ENCODE assay signal across 8 cellular contexts in the genomic region with DNA sequence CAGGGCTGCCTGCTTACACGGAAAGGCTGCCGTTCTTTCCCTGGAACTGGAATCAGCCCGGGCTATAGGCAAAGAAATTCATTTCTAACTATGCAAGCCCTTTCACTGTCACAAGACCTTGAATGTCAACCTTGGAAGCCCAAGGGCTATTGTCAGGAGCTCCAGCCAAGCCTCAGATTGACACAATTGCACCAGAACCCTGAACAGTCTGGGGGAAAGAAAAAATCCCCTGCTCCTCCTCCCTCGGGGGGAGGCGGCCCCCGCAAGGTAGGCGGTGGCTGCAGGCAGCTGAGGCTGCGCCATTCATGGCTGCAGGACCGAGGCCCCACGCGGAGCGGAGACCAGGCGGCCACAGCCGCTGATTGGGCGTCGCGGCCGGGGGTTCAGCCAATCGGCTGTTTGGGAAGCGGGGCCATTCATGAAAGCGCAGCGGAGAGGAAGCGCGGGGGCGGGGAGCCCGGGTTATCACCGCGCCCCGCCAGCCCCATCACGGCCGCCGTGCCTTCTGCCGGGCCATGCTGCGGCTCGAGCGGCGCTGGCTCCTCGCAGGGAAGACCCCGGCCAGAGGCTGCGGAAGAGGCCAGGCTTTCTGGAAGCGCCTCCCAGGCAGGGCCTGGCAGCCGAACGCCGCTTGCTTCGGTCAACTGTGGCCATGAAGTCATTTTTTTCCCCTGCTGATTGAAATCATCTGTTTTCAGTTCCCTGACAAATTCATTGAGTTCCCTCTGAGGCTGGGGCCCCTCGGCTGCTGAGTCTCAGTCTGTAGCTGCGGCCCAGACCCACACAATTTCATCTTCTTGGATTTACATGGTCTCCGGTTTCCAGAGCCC. TPM values are rescaled to one million over a fixed set of nuclear protein-coding genes. Genes with fewer than 3 reads are reported as not detected.
DNase-seq lines count a peak whose midpoint lies in the region; ATAC-seq, FAIRE-seq and TF ChIP-seq lines count a peak whose summit lies in the region.

No MANE protein-coding gene starts in this region.

- no peak for FAIRE-seq in H1 (lab: Jason Lieb, UNC)

- no peaks in the 10 kb centered on the region for H3K23me2 ChIP-seq in H1 (ENCODE audit: low read depth, low read length)

- peak overlapping the region; percentile 87 for H3K18ac ChIP-seq in H1 (ENCODE audit: extremely low read depth, low read length)

- H3K9ac ChIP-seq in H1 (replicated peaks in 1 of 4; ENCODE audit: extremely low read depth in 1 of 4, low read depth in 3 of 4, low read length in 3 of 4): peak overlapping the region in 1 of 4 experiments; percentile 8; a peak in 1 of 7 replicates

- peak overlapping the region; percentile 40; the same call in 1 of the 2 replicates for H2BK15ac ChIP-seq in H1 (ENCODE audit: low read length)

- H4K91ac ChIP-seq in H1 (replicated peaks; ENCODE audit: insufficient read length, low read length): peak overlapping the region; percentile 81

- peak; percentile 92 for DNase-seq in A172 (ENCODE audit: low spot score)
- DNase-seq in NCI-H774 (lab: John Stamatoyannopoulos, UW): peak; percentile 10
- DNase-seq in activated CD8-positive, alpha-beta memory T cell treated with anti-CD3 and anti-CD28 coated beads, Interleukin-2, amount 50 U/mL, for 1 hour (ENCODE audit: extremely low read depth): peak; percentile 21
- DNase-seq in H1 (ENCODE audit: low read depth in 1 of 2, low spot score in 2 of 2): peak; percentile 70 to 91
- DNase-seq in stimulated activated CD8-positive, alpha-beta memory T cell treated with anti-CD3 and anti-CD28 coated beads, Interleukin-15, amount 100 ng/mL, for 4 hours (ENCODE audit: low read depth in 2 of 2): peak; percentile 47 to 60

- TF ChIP-seq EP300 in H1 (IDR thresholded peaks at IDR 0.05; ENCODE audit: borderline replicate concordance in 1 of 2, low read depth in 2 of 2, low read length in 2 of 2): no peak

- POLR2A ChIA-PET in H1 (lab: Charles Lee; ENCODE audit: partially characterized antibody): interaction anchor here (0.6 to 2.7 kb wide), 9 partner anchors 12 to 530 kb away, joined by 3 to 13 read pairs (median 3); a partner anchor contains a TSS

- H2BK120ac ChIP-seq in H1 (replicated peaks; ENCODE audit: low read depth, low read length): peak overlapping the region; percentile 17

- WGBS in H1 (ENCODE audit: extremely low coverage in 1 of 2, insufficient coverage in 1 of 2, insufficient read length in 1 of 2, insufficient replicate concordance in 2 of 2, low coverage in 1 of 2, low lambda C conversion rate in 2 of 2, missing lambda C conversion rate in 1 of 2), 2 experiments: 10% methylated on average over 37 of the region's 48 CpGs; no CpG with 5 or more reads in 1 of the 2 experiments
- 1 to 4% methylated on average over 36 to 38 of the region's 48 CpGs for WGBS in mesodermal cell (ENCODE audit: insufficient coverage in 2 of 2), 2 experiments

- peak overlapping the region; percentile 71 for H3K56ac ChIP-seq in H1 (replicated peaks; ENCODE audit: insufficient read length, low read depth, low read length)

- peak overlapping the region; percentile 4 for H3K4ac ChIP-seq in H1 (replicated peaks; ENCODE audit: insufficient read length, low read depth, low read length)

- no peaks in the 10 kb centered on the region; a peak in 2 of 7 replicates for H3K27me3 ChIP-seq in H1 (replicated peaks in 1 of 4; ENCODE audit: control insufficient read depth in 3 of 4, extremely low read depth in 1 of 4, insufficient read depth in 3 of 4, low read length in 3 of 4)

- peak overlapping the region; percentile 71; the same call in 1 of the 2 replicates for H2BK5ac ChIP-seq in H1 (ENCODE audit: low read depth, low read length)

- H3K4me2 ChIP-seq in H1 (ENCODE audit: insufficient read depth in 1 of 2, low read depth in 2 of 2, low read length in 2 of 2): peak overlapping the region; percentile 34 to 42; a peak in 3 of 4 replicates

- TF ChIP-seq CTCF in H1 (IDR thresholded peaks at IDR 0.05; ENCODE audit: control extremely low read depth in 1 of 3, insufficient read depth in 1 of 3, low read depth in 1 of 3, low read length in 3 of 3): peak in 1 of 3 experiments; percentile 13; a peak in 1 of 4 replicates

- TF ChIP-seq POLR2A in H1 (IDR thresholded peaks at IDR 0.05; ENCODE audit: control extremely low read depth in 1 of 2, low read depth in 2 of 2, low read length in 2 of 2): peak in 1 of 2 experiments; percentile 64; a peak in 1 of 3 replicates

- H2BK12ac ChIP-seq in H1 (ENCODE audit: low read depth, low read length): peak overlapping the region; percentile 35; the same call in 1 of the 2 replicates

- 0 out of 2 replicates have a peak overlapping the region, but pooled peaks have one; percentile 3 for H3K27ac ChIP-seq in H1 (ENCODE audit: low read depth, low read length)
- peak overlapping the region; percentile 98 for H3K27ac ChIP-seq in mesodermal cell (ENCODE audit: low read depth, low read length, severe bottlenecking)

- H3K9me3 ChIP-seq in H1 (ENCODE audit: insufficient read depth in 2 of 2, low read depth in 1 of 2, low read length in 1 of 2): no peaks in the 10 kb centered on the region
- H3K9me3 ChIP-seq in mesodermal cell (ENCODE audit: control insufficient read depth, low read length): no peaks in the 10 kb centered on the region

- H4K20me1 ChIP-seq in H1 (replicated peaks in 1 of 2; ENCODE audit: control insufficient read depth in 1 of 2, insufficient read depth in 2 of 2, low read length in 2 of 2): no peaks in the 10 kb centered on the region

- H3K4me3 ChIP-seq in H1 (ENCODE audit: extremely low read depth in 1 of 4, insufficient read depth in 2 of 4, low read depth in 3 of 4, low read length in 4 of 4) (peak overlapping the region in 1 of 4 experiments; percentile 38; a peak in 1 of 8 replicates), mesodermal cell (ENCODE audit: extremely low read depth, insufficient read depth, low read length, poor library complexity, severe bottlenecking) (peak overlapping the region; percentile 15)

- peak in 1 of 2 experiments; percentile 0; a peak in 1 of 4 replicates for TF ChIP-seq RAD21 in H1 (IDR thresholded peaks at IDR 0.05 in 1 of 2, conservative IDR thresholded peaks at IDR 0.05 in 1 of 2; ENCODE audit: low read depth in 2 of 2, low read length in 2 of 2)

- H3K36me3 ChIP-seq in H1 (ENCODE audit: control insufficient read depth in 2 of 4, insufficient read depth in 4 of 4, low read length in 3 of 4) (no peaks in the 10 kb centered on the region), mesodermal cell (ENCODE audit: control insufficient read depth, insufficient read depth, low read length) (no peaks in the 10 kb centered on the region)

- no peaks in the 10 kb centered on the region; the same call in 1 of the 2 replicates for H3K79me1 ChIP-seq in H1 (ENCODE audit: low read depth, low read length)

- no peak overlapping the region for H3K23ac ChIP-seq in H1 (ENCODE audit: insufficient read length)

- H2BK20ac ChIP-seq in H1 (ENCODE audit: low read length): 0 out of 2 replicates have a peak overlapping the region, but pooled peaks have one; percentile 21

- H3K79me2 ChIP-seq in H1 (ENCODE audit: control insufficient read depth in 1 of 2, insufficient read depth in 2 of 2, low read length in 2 of 2): no peaks in the 10 kb centered on the region

- no peak overlapping the region for H2AK5ac ChIP-seq in H1 (ENCODE audit: low read depth, low read length)

- peak overlapping the region; percentile 66 for H4K8ac ChIP-seq in H1 (ENCODE audit: extremely low read depth, insufficient read depth, low read length)

- 0 out of 2 replicates have a peak overlapping the region, but pooled peaks have one; percentile 26 for H2AFZ ChIP-seq in H1 (ENCODE audit: low read length)

- peak; percentile 72 for ATAC-seq in GM18520 (IDR thresholded peaks at IDR 0.05; ENCODE audit: unreplicated experiment)
- peak; percentile 93 for ATAC-seq in HG03064 (IDR thresholded peaks at IDR 0.05; ENCODE audit: low read depth, unreplicated experiment)

- H3K4me1 ChIP-seq in H1 (replicated peaks in 1 of 4; ENCODE audit: control insufficient read depth in 3 of 4, insufficient read depth in 4 of 4, low read length in 3 of 4) (peaks cover 13 to 37% (median 33%) of the 10 kb centered on the region in 4 experiments), mesodermal cell (ENCODE audit: control insufficient read depth, insufficient read depth, low read length, poor library complexity, severe bottlenecking) (peaks cover 41% of the 10 kb centered on the region)

- CTCF ChIA-PET in H1 (lab: Charles Lee; ENCODE audit: partially characterized antibody): interaction anchor here (0.6 to 4.3 kb wide), 19 partner anchors 8 to 342 kb away, joined by 3 to 18 read pairs (median 4); a partner anchor contains a TSS

- no peak overlapping the region for H3K14ac ChIP-seq in H1 (ENCODE audit: insufficient read length)

- no peak overlapping the region for H4K5ac ChIP-seq in H1 (ENCODE audit: insufficient read length, low read depth, low read length)

TF ChIP-seq in H1, 55 proteins besides CTCF, POLR2A, EP300 and RAD21 (continues in another document):
- TF ChIP-seq, protein P1, sequence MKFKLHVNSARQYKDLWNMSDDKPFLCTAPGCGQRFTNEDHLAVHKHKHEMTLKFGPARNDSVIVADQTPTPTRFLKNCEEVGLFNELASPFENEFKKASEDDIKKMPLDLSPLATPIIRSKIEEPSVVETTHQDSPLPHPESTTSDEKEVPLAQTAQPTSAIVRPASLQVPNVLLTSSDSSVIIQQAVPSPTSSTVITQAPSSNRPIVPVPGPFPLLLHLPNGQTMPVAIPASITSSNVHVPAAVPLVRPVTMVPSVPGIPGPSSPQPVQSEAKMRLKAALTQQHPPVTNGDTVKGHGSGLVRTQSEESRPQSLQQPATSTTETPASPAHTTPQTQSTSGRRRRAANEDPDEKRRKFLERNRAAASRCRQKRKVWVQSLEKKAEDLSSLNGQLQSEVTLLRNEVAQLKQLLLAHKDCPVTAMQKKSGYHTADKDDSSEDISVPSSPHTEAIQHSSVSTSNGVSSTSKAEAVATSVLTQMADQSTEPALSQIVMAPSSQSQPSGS (IDR thresholded peaks at IDR 0.05; ENCODE audit: low read length): no peak
- TF ChIP-seq GABPA (IDR thresholded peaks at IDR 0.05; ENCODE audit: borderline replicate concordance, insufficient read depth, low read length) (peak; percentile 67; the same call in 1 of the 2 replicates), JUN (IDR thresholded peaks at IDR 0.05; ENCODE audit: low read depth, low read length) (no peak)

RNA-seq across cellular contexts. Expression of a gene that starts 38.1 kb away (rescaled TPM):
- not detected in 2 replicates for total RNA-seq in A172 (2014; rRNA removed; shearing (Covaris generic))
- total RNA-seq in H1 (2021; fragmentation: NEBNext Ultra II Directional; extraction: Animal tissue kit (Norgen Biotek cat#: 25700)): not detected in 2 replicates
- polyA plus RNA-seq in H1 (2011; rRNA removed): 0.03 TPM in 1 of 2 replicates, not detected in the other
- not detected for polyA plus RNA-seq in H1 (2011; cell fraction: cytosol; rRNA removed)
- polyA plus RNA-seq in H1 (2011; cell fraction: nucleus; rRNA removed): not detected
- not detected in 4 replicates for polyA plus RNA-seq in H1 (2012, experiment 1 of 2)
- not detected for polyA plus RNA-seq in H1 (2012, experiment 2 of 2)
- polyA plus RNA-seq in H1 (2013, experiment 1 of 2): not detected
- not detected for polyA plus RNA-seq in H1 (2013, experiment 2 of 2)
- polyA minus RNA-seq in H1 (2011; rRNA and poly(A)+ RNA removed): not detected in 2 replicates
- not detected for polyA minus RNA-seq in H1 (2011; cell fraction: cytosol; rRNA and poly(A)+ RNA removed)
- polyA minus RNA-seq in H1 (2011; cell fraction: nucleus; rRNA and poly(A)+ RNA removed): not detected
- polyA plus RNA-seq in mesodermal cell (2013, experiment 1 of 2): not detected
- polyA plus RNA-seq in mesodermal cell (2013, experiment 2 of 2): not detected

Comparison
In these comparisons a context has a peak if more than half of its experiments do, and no peak if none do; other contexts are left out.
1. DNase-seq: peak in every context shown above with its lines; median percentile 92 in A172; 80 in H1; 54 in stimulated activated CD8-positive, alpha-beta memory T cell treated with anti-CD3 and anti-CD28 coated beads, Interleukin-15, amount 100 ng/mL, for 4 hours; 21 in activated CD8-positive, alpha-beta memory T cell treated with anti-CD3 and anti-CD28 coated beads, Interleukin-2, amount 50 U/mL, for 1 hour; 10 in NCI-H774.